In genomic region chr2:37156857-37157714, GRCh38 we compare ENCODE assay signal across 8 cellular contexts. TPM values are rescaled to one million over a fixed set of nuclear protein-coding genes. Genes with fewer than 3 reads are reported as not detected.
DNase-seq lines count a peak whose midpoint lies in the region; ATAC-seq, FAIRE-seq and TF ChIP-seq lines count a peak whose summit lies in the region.

TSS of gene EIF2AK2 (minus strand) at chr2:37156980. CDS start at chr2:37147806, 9,174 bp downstream.

- TF ChIP-seq CTCF in astrocyte (IDR thresholded peaks at IDR 0.05; ENCODE audit: insufficient read depth, low read depth, low read length) (no peak), vagina (IDR thresholded peaks at IDR 0.05) (no peak)

- no peaks in the 10 kb centered on the region for H3K9me3 Mint-ChIP-seq in astrocyte (ENCODE audit: unreplicated experiment)

- H3K79me2 ChIP-seq in astrocyte (ENCODE audit: insufficient read depth, low read length), result peaks cover 42% of the 10 kb centered on the region

- H3K4me1 ChIP-seq in astrocyte (ENCODE audit: insufficient read depth, low read length), result peaks cover 10% of the 10 kb centered on the region
- peaks cover 19% of the 10 kb centered on the region for H3K4me1 ChIP-seq in vagina

- intact Hi-C loops in vagina (cut with DNase I), result no loop called here

- peak within 1 kb of the TSS; percentile 94 for H3K4me2 ChIP-seq in astrocyte (ENCODE audit: low read length)

- H3K4me1 Mint-ChIP-seq in astrocyte (ENCODE audit: low read depth, unreplicated experiment), result peaks cover 21% of the 10 kb centered on the region

- H3K4me3 ChIP-seq in astrocyte (ENCODE audit: insufficient read depth, low read depth, low read length) (peak within 1 kb of the TSS; percentile 73), vagina (peak within 1 kb of the TSS; percentile 66 to 82)

- H3K36me3 Mint-ChIP-seq in astrocyte (ENCODE audit: low read depth, unreplicated experiment), result peaks cover 13% of the 10 kb centered on the region

- TF ChIP-seq POLR2A in vagina (IDR thresholded peaks at IDR 0.05), result no peak

- H3K4me3 Mint-ChIP-seq in astrocyte (ENCODE audit: unreplicated experiment), result peak within 1 kb of the TSS; percentile 98

- H4K20me1 ChIP-seq in astrocyte (ENCODE audit: insufficient read depth, low read length), result peaks cover 18% of the 10 kb centered on the region

- peak; percentile 79 for FAIRE-seq in GM18507 (lab: Jason Lieb, UNC)
- FAIRE-seq in astrocyte (lab: Jason Lieb, UNC), result no peak

- H2AFZ ChIP-seq in astrocyte (ENCODE audit: low read depth, low read length), result peak within 1 kb of the TSS; percentile 82

- peak within 1 kb of the TSS; percentile 98 for H3K27ac Mint-ChIP-seq in astrocyte (ENCODE audit: unreplicated experiment)

- H3K27me3 ChIP-seq in astrocyte (ENCODE audit: insufficient read depth, low read length), result no peaks in the 10 kb centered on the region
- no peaks in the 10 kb centered on the region for H3K27me3 ChIP-seq in vagina

- H3K9me3 ChIP-seq in astrocyte (ENCODE audit: insufficient read depth, low read depth, low read length), result no peaks in the 10 kb centered on the region
- H3K9me3 ChIP-seq in vagina, result no peaks in the 10 kb centered on the region

- peak; percentile 82 for ATAC-seq in HG02970 (IDR thresholded peaks at IDR 0.05; ENCODE audit: low FRiP score, unreplicated experiment)

- DNase-seq in GM18507 (ENCODE audit: extremely low spot score, insufficient read length, low read depth), result peak; percentile 94
- peak; percentile 54 to 56 for DNase-seq in NCI-H1930 (lab: John Stamatoyannopoulos, UW)
- DNase-seq in T-helper 22 cell (ENCODE audit: low read depth), result peak; percentile 80
- DNase-seq in astrocyte (ENCODE audit: low read depth), result peak; percentile 68
- DNase-seq in hepatic stellate cell (ENCODE audit: low spot score), result peak; percentile 98
- DNase-seq in renal cortical epithelial cell (ENCODE audit: low read depth), result peak; percentile 67
- peak in 1 of 2 donors; percentile 89 for DNase-seq in vagina (ENCODE audit: extremely low spot score in 2 of 2)

- peak within 1 kb of the TSS; percentile 85 for H3K9ac ChIP-seq in astrocyte (ENCODE audit: low read length)

- H3K36me3 ChIP-seq in astrocyte (ENCODE audit: insufficient read depth, low read length), result peaks cover 9% of the 10 kb centered on the region
- H3K36me3 ChIP-seq in vagina, result no peaks in the 10 kb centered on the region

- H3K27me3 Mint-ChIP-seq in astrocyte (ENCODE audit: low read depth, unreplicated experiment), result no peaks in the 10 kb centered on the region

- H3K27ac ChIP-seq in astrocyte (ENCODE audit: low read depth, low read length) (peak within 1 kb of the TSS; percentile 86), vagina (peak within 1 kb of the TSS; percentile 92)

RNA-seq across cellular contexts. Expression of gene EIF2AK2, which starts in this region (rescaled TPM):
- 147 and 149 TPM in 2 replicates for total RNA-seq in astrocyte
- total RNA-seq in renal cortical epithelial cell, result 23.8 and 38.7 TPM in 2 replicates
- total RNA-seq in vagina, result 15.2 TPM
